23 cellular contexts compared by ENCODE assay signal in genomic region chr13:43297967-43298366, GRCh38.
"Had no signal": no experiment of that assay in that cellular context is flagged by ENCODE, and none has a peak within 500 bp of the region (broad histone marks: within the 10 kb centered on the region; RNA-seq: fewer than 3 reads in every experiment).

No MANE protein-coding gene starts in this region.

- H3K4me3 ChIP-seq: esophagus muscularis mucosa, gastroesophageal sphincter, heart left ventricle, hepatocyte, left lung, prostate gland, right atrium auricular region, sigmoid colon, testis, tibial artery had no signal

- H3K27me3 ChIP-seq: esophagus muscularis mucosa, foreskin keratinocyte, gastroesophageal sphincter, heart left ventricle, hepatocyte, right atrium auricular region, sigmoid colon, testis, tibial artery had no signal

- H3K27ac ChIP-seq: esophagus muscularis mucosa, foreskin keratinocyte, gastroesophageal sphincter, heart left ventricle, hepatocyte, left lung, right atrium auricular region, testis, tibial artery had no signal

- H3K36me3 ChIP-seq: esophagus muscularis mucosa, heart left ventricle, left lung, prostate gland, right atrium auricular region, tibial artery had no signal

- DNase-seq: dermis blood vessel endothelial cell; effector memory CD4-positive, alpha-beta T cell; heart left ventricle; left cardiac atrium; left lung; mesendoderm; midbrain; naive thymus-derived CD4-positive, alpha-beta T cell; nucleus accumbens; sigmoid colon; stimulated activated CD4-positive, alpha-beta T cell treated with anti-CD3 and anti-CD28 coated beads, Interleukin-2, amount 100 ng/mL, for 24 hours; stimulated activated CD4-positive, alpha-beta T cell treated with anti-CD3 and anti-CD28 coated beads, Interleukin-4, amount 100 ng/mL, for 24 hours; stimulated activated naive CD4-positive, alpha-beta T cell treated with Interleukin-2 at 50 U/mL for 16 hours; substantia nigra; testis; tibial artery had no signal

- H3K9me3 ChIP-seq: esophagus muscularis mucosa, gastroesophageal sphincter, heart left ventricle, left lung, prostate gland, right atrium auricular region, sigmoid colon, testis, tibial artery had no signal

- ATAC-seq: gastroesophageal sphincter; heart left ventricle; left cardiac atrium; left lung; naive thymus-derived CD4-positive, alpha-beta T cell; stimulated activated effector memory CD8-positive, alpha-beta T cell treated with anti-CD3 and anti-CD28 coated beads, Interleukin-12 subunit alpha, Interleukin-12 subunit beta, amount 100 ng/mL, for 72 hours had no signal

- H3K4me1 ChIP-seq: left lung, testis had no signal
